In the genomic region with DNA sequence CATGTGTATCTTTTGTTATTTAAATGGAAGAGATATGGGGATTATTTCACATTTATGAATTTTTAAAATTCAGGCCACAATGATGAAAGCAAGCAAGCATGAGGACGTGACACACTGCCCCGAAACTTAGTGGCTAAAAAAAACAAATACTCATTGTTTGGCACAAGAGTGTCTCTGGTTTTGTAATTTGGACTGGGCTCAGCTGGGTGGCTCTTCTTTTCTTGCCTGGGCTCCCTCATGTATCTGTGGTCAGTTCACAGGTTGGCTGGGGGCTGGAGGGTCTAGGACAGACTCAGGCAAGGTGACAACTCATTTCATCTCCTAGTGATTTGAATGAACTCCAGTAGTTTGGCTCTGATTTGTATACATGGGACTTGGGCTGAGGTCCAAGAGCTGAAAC, we compare ENCODE assay signal across 9 cellular contexts.
"Had no signal": no experiment of that assay in that cellular context is flagged by ENCODE, and none has a peak within 500 bp of the region (broad histone marks: within the 10 kb centered on the region; RNA-seq: fewer than 3 reads in every experiment).

No MANE protein-coding gene starts in this region.

- H3K9ac ChIP-seq: KMS-11 had no signal

- FAIRE-seq: H54, HTR-8/SVneo had no signal

- DNase-seq: GOT3, H9, HCEC 1CT, Kasumi-1, KBM-7 had no signal

- H3K36me3 Mint-ChIP-seq: IgD-negative memory B cell had no signal

- H3K4me1 Mint-ChIP-seq: H9, IgD-negative memory B cell had no signal

- H3K4me2 ChIP-seq: KMS-11 had no signal

- H3K27ac Mint-ChIP-seq: H9, IgD-negative memory B cell had no signal

- H3K27ac ChIP-seq: KMS-11 had no signal

- H3K4me3 Mint-ChIP-seq: H9, IgD-negative memory B cell had no signal
